Comparison of ENCODE assay signal across 28 cellular contexts in genomic region chr2:208147759-208148158, GRCh38. TPM values are rescaled to one million over a fixed set of nuclear protein-coding genes. Genes with fewer than 3 reads are reported as not detected.
"Had no signal": no experiment of that assay in that cellular context is flagged by ENCODE, and none has a peak within 500 bp of the region (broad histone marks: within the 10 kb centered on the region; RNA-seq: fewer than 3 reads in every experiment).

No MANE protein-coding gene starts in this region.

- H3K4me3 ChIP-seq: colonic mucosa, hepatocyte, lung, psoas muscle, skin epidermis, stomach, thoracic aorta, transverse colon had no signal

- H3K27ac Mint-ChIP-seq: naive B cell, nephron had no signal

- H3K9me3 ChIP-seq: colonic mucosa, neutrophil, psoas muscle, thoracic aorta, transverse colon had no signal

- ATAC-seq: left colon, left ventricle myocardium superior, psoas muscle, sciatic nerve had no signal

- H3K4me1 ChIP-seq: colonic mucosa, psoas muscle, transverse colon had no signal

- H3K79me2 ChIP-seq: hepatocyte had no signal

- H3K4me1 Mint-ChIP-seq: naive B cell had no signal

- H3K27ac ChIP-seq: colonic mucosa, hepatocyte, neutrophil, psoas muscle, skin epidermis, stomach, thoracic aorta, transverse colon had no signal

- H3K27me3 ChIP-seq: colonic mucosa, hepatocyte, neutrophil, stomach, transverse colon had no signal

- H2AFZ ChIP-seq: hepatocyte had no signal

- H3K36me3 ChIP-seq: colonic mucosa, neutrophil, stomach, thoracic aorta, transverse colon had no signal

- H3K4me2 ChIP-seq: hepatocyte had no signal

- DNase-seq: colonic mucosa; dermis blood vessel endothelial cell; foreskin melanocyte; head of caudate nucleus; left colon; left ventricle myocardium superior; mesenchymal stem cell; naive B cell; psoas muscle; retina; stimulated activated CD4-positive, alpha-beta T cell treated with anti-CD3 and anti-CD28 coated beads, Interleukin-12 subunit alpha, Interleukin-12 subunit beta, amount 100 ng/mL, for 4 hours; stimulated activated naive CD4-positive, alpha-beta T cell; stomach; substantia nigra; transverse colon had no signal

- H3K4me3 Mint-ChIP-seq: nephron had no signal

RNA-seq across cellular contexts. Expression of gene CRYGB, which starts 1.8 kb away (rescaled TPM):
- total RNA-seq: cerebellum, colonic mucosa, dermis blood vessel endothelial cell, endothelial cell of umbilical vein, hepatocyte, kidney epithelial cell, left colon, left ventricle myocardium superior, lung, osteoblast, psoas muscle, sciatic nerve, stomach, thoracic aorta, transverse colon, ureter had no signal
- polyA plus RNA-seq: endothelial cell of umbilical vein, esophagus, hepatocyte, lung, psoas muscle, stomach had no signal

RNA-seq across cellular contexts. Expression of gene CRYGA, which starts 15.6 kb away (rescaled TPM):
- total RNA-seq: cerebellum, colonic mucosa, dermis blood vessel endothelial cell, endothelial cell of umbilical vein, hepatocyte, kidney epithelial cell, left colon, left ventricle myocardium superior, lung, osteoblast, psoas muscle, sciatic nerve, stomach, thoracic aorta, transverse colon, ureter had no signal
- polyA plus RNA-seq: endothelial cell of umbilical vein, esophagus, hepatocyte, lung, psoas muscle, stomach had no signal

RNA-seq across cellular contexts. Expression of gene CRYGC, which starts 18.1 kb away (rescaled TPM):
- total RNA-seq: cerebellum, colonic mucosa, dermis blood vessel endothelial cell, endothelial cell of umbilical vein, hepatocyte, kidney epithelial cell, left colon, left ventricle myocardium superior, lung, osteoblast, psoas muscle, sciatic nerve, stomach, thoracic aorta, transverse colon, ureter had no signal
- polyA plus RNA-seq: endothelial cell of umbilical vein, esophagus, lung, psoas muscle, stomach had no signal

RNA-seq across cellular contexts. Expression of gene CRYGD, which starts 23.4 kb away (rescaled TPM):
- total RNA-seq: colonic mucosa, dermis blood vessel endothelial cell, endothelial cell of umbilical vein, hepatocyte, kidney epithelial cell, left colon, left ventricle myocardium superior, lung, osteoblast, psoas muscle, sciatic nerve, stomach, thoracic aorta, transverse colon, ureter had no signal
- polyA plus RNA-seq: endothelial cell of umbilical vein, esophagus, lung, psoas muscle, stomach had no signal

RNA-seq across cellular contexts. Expression of gene C2orf80, which starts 42.1 kb away (rescaled TPM):
- total RNA-seq: colonic mucosa, dermis blood vessel endothelial cell, endothelial cell of umbilical vein, hepatocyte, kidney epithelial cell, left colon, left ventricle myocardium superior, osteoblast, psoas muscle, sciatic nerve, stomach, thoracic aorta, transverse colon, ureter had no signal
- polyA plus RNA-seq: endothelial cell of umbilical vein, esophagus, hepatocyte, stomach had no signal
